ENCODE assay signal across 20 cellular contexts in genomic region chr7:39618868-39619267, GRCh38. TPM values are rescaled to one million over a fixed set of nuclear protein-coding genes. Genes with fewer than 3 reads are reported as not detected.
A peak's percentile ranks its signal among the peaks of the same experiment; 100 is the strongest.
DNase-seq lines count a peak whose midpoint lies in the region; FAIRE-seq and TF ChIP-seq lines count a peak whose summit lies in the region.
"Had no signal": no experiment of that assay in that cellular context is flagged by ENCODE, and none has a peak within 500 bp of the region (broad histone marks: within the 10 kb centered on the region; RNA-seq: fewer than 3 reads in every experiment).

No MANE protein-coding gene starts in this region.

- CTCF ChIA-PET in activated naive CD4-positive, alpha-beta T cell treated with anti-CD3 and anti-CD28 coated beads for 36 hours (lab: Charles Lee) = no interaction called here
- CTCF ChIA-PET in HEK293 (lab: Yijun Ruan, JAX) = no interaction called here

- peak overlapping the region; percentile 8 for H3K27ac Mint-ChIP-seq in activated naive CD4-positive, alpha-beta T cell treated with anti-CD3 and anti-CD28 coated beads, Interleukin-2, amount 50 U/mL, for 24 hours
- no peak overlapping the region for H3K27ac Mint-ChIP-seq in activated naive CD4-positive, alpha-beta T cell treated with anti-CD3 and anti-CD28 coated beads for 36 hours
- H3K27ac Mint-ChIP-seq: B cell; CD4-positive, alpha-beta T cell; CD8-positive, alpha-beta T cell had no signal

- H3K4me3 Mint-ChIP-seq in activated naive CD4-positive, alpha-beta T cell treated with anti-CD3 and anti-CD28 coated beads, Interleukin-2, amount 50 U/mL, for 24 hours = no peak overlapping the region
- H3K4me3 Mint-ChIP-seq in activated naive CD4-positive, alpha-beta T cell treated with anti-CD3 and anti-CD28 coated beads for 36 hours = no peak overlapping the region
- H3K4me3 Mint-ChIP-seq: B cell; CD4-positive, alpha-beta T cell; CD8-positive, alpha-beta T cell had no signal

- no peaks in the 10 kb centered on the region for H3K36me3 ChIP-seq in HEK293 (ENCODE audit: control insufficient read depth in 2 of 2, insufficient read depth in 1 of 2, low read length in 2 of 2)
- H3K36me3 ChIP-seq in keratinocyte (ENCODE audit: control insufficient read depth in 2 of 2, extremely low read depth in 1 of 2, insufficient read depth in 2 of 2, low read length in 2 of 2) = no peaks in the 10 kb centered on the region
- H3K36me3 ChIP-seq: BLaER1 treated with 17β-estradiol and CSF1 and Interleukin-3, amounts not matched to agents 10 nM and 100 nM had no signal

- H3K4me1 Mint-ChIP-seq in activated naive CD4-positive, alpha-beta T cell treated with anti-CD3 and anti-CD28 coated beads, Interleukin-2, amount 50 U/mL, for 24 hours = peaks cover 14% of the 10 kb centered on the region
- H3K4me1 Mint-ChIP-seq in activated naive CD4-positive, alpha-beta T cell treated with anti-CD3 and anti-CD28 coated beads for 36 hours (ENCODE audit: low read depth) = peaks cover 10% of the 10 kb centered on the region

- H3K4me3 ChIP-seq in HEK293 (ENCODE audit: low read depth, low read length) (no peak overlapping the region), keratinocyte (ENCODE audit: control insufficient read depth in 2 of 3, extremely low read depth in 1 of 3, insufficient read depth in 2 of 3, low read depth in 1 of 3, low read length in 3 of 3) (no peak overlapping the region), dorsolateral prefrontal cortex (no peak overlapping the region)
- H3K4me3 ChIP-seq: A549; BLaER1 treated with 17β-estradiol and CSF1 and Interleukin-3, amounts not matched to agents 10 nM and 100 nM had no signal

- H3K79me2 ChIP-seq in keratinocyte (ENCODE audit: control insufficient read depth, insufficient read depth, low read length) = peaks cover 10% of the 10 kb centered on the region

- FAIRE-seq in keratinocyte (lab: Jason Lieb, UNC) = peak; percentile 34
- FAIRE-seq: A549, D721Med, G401.6, GM12891 had no signal

- H3K27me3 ChIP-seq in keratinocyte (ENCODE audit: control insufficient read depth, extremely low read depth, insufficient read depth, low read length) (no peaks in the 10 kb centered on the region), dorsolateral prefrontal cortex (peaks cover 0 to 1% (median 0%) of the 10 kb centered on the region in 45 donors)
- H3K27me3 ChIP-seq: BLaER1 treated with 17β-estradiol and CSF1 and Interleukin-3, amounts not matched to agents 10 nM and 100 nM had no signal

- dilution Hi-C loops in keratinocyte (cut with MboI; ENCODE audit: extremely low pct_ligation_motif_present, low sequenced_read_pairs) = no loop called here

- H4K20me1 ChIP-seq in keratinocyte (ENCODE audit: control insufficient read depth, extremely low read depth, insufficient read depth, low read length) = no peaks in the 10 kb centered on the region

- no peaks in the 10 kb centered on the region for H3K9me1 ChIP-seq in keratinocyte (ENCODE audit: control insufficient read depth, extremely low read depth, insufficient read depth, low read length)

- POLR2A ChIA-PET in HEK293 (lab: Yijun Ruan, JAX) = no interaction called here

- no peaks in the 10 kb centered on the region for H3K4me1 ChIP-seq in HEK293 (ENCODE audit: control insufficient read depth, insufficient read depth, low read length)
- peaks cover 45% of the 10 kb centered on the region for H3K4me1 ChIP-seq in keratinocyte (ENCODE audit: control insufficient read depth, extremely low read depth, insufficient read depth, low read length)

- no peaks in the 10 kb centered on the region for H3K36me3 Mint-ChIP-seq in activated naive CD4-positive, alpha-beta T cell treated with anti-CD3 and anti-CD28 coated beads, Interleukin-2, amount 50 U/mL, for 24 hours
- H3K36me3 Mint-ChIP-seq in activated naive CD4-positive, alpha-beta T cell treated with anti-CD3 and anti-CD28 coated beads for 36 hours (ENCODE audit: low read depth) = no peaks in the 10 kb centered on the region

- intact Hi-C loops in activated naive CD4-positive, alpha-beta T cell treated with anti-CD3 and anti-CD28 coated beads for 36 hours (cut with micrococcal nuclease) = no loop called here
- intact Hi-C loops in dorsolateral prefrontal cortex (cut with DNase I) = no loop called here

- H3K27ac ChIP-seq in HEK293 (ENCODE audit: extremely low read depth, low read depth, low read length) (no peak overlapping the region), keratinocyte (ENCODE audit: control insufficient read depth, insufficient read depth, low read length) (no peak overlapping the region), dorsolateral prefrontal cortex (no peak overlapping the region)
- H3K27ac ChIP-seq: 22Rv1; A549; BLaER1 treated with 17β-estradiol and CSF1 and Interleukin-3, amounts not matched to agents 10 nM and 100 nM; C4-2B had no signal

- H3K9ac ChIP-seq in keratinocyte (ENCODE audit: control insufficient read depth, extremely low read depth, insufficient read depth, low read length) = no peak overlapping the region
- H3K9ac ChIP-seq: BLaER1 treated with 17β-estradiol and CSF1 and Interleukin-3, amounts not matched to agents 10 nM and 100 nM had no signal

- TF ChIP-seq CTCF in HEK293 (tag by site-specific recombination; IDR thresholded peaks at IDR 0.05) (no peak), keratinocyte (optimal IDR thresholded peaks at IDR 0.05 in 1 of 3, IDR thresholded peaks at IDR 0.05 in 1 of 3, conservative IDR thresholded peaks at IDR 0.05 in 1 of 3; ENCODE audit: extremely low read depth in 1 of 3, insufficient read depth in 2 of 3, low read length in 3 of 3) (no peak), dorsolateral prefrontal cortex (IDR thresholded peaks at IDR 0.05 in 54 of 56, conservative IDR thresholded peaks at IDR 0.05 in 2 of 56; ENCODE audit: low read depth in 1 of 56, partially characterized antibody in 56 of 56) (no peak)

- H2AFZ ChIP-seq in keratinocyte (ENCODE audit: control insufficient read depth, low read length) = no peak overlapping the region

- no peaks in the 10 kb centered on the region for H3K27me3 Mint-ChIP-seq in activated naive CD4-positive, alpha-beta T cell treated with anti-CD3 and anti-CD28 coated beads, Interleukin-2, amount 50 U/mL, for 24 hours
- no peaks in the 10 kb centered on the region for H3K27me3 Mint-ChIP-seq in activated naive CD4-positive, alpha-beta T cell treated with anti-CD3 and anti-CD28 coated beads for 36 hours (ENCODE audit: low read depth)

- no peak for DNase-seq in activated naive CD4-positive, alpha-beta T cell treated with anti-CD3 and anti-CD28 coated beads for 36 hours
- DNase-seq in keratinocyte (ENCODE audit: low read depth, low spot score) (no peak), dorsolateral prefrontal cortex (no peak)
- DNase-seq: AML-193; Caco-2; Calu3; CD4-positive, alpha-beta T cell; CD8-positive, alpha-beta T cell; DMS79 treated with DMSO at 0.1 percent for 48 hours; GF-D8 had no signal

- no peaks in the 10 kb centered on the region for H3K9me3 Mint-ChIP-seq in activated naive CD4-positive, alpha-beta T cell treated with anti-CD3 and anti-CD28 coated beads, Interleukin-2, amount 50 U/mL, for 24 hours
- no peaks in the 10 kb centered on the region for H3K9me3 Mint-ChIP-seq in activated naive CD4-positive, alpha-beta T cell treated with anti-CD3 and anti-CD28 coated beads for 36 hours
- H3K9me3 Mint-ChIP-seq: CD4-positive, alpha-beta T cell; CD8-positive, alpha-beta T cell had no signal

- H3K4me2 ChIP-seq in keratinocyte (ENCODE audit: control insufficient read depth, extremely low read depth, insufficient read depth, low read depth, low read length) = no peak overlapping the region
- H3K4me2 ChIP-seq: A549 had no signal

- H3K9me3 ChIP-seq in HEK293 (ENCODE audit: control insufficient read depth, insufficient read depth, low read depth, low read length) = no peaks in the 10 kb centered on the region
- H3K9me3 ChIP-seq in keratinocyte (ENCODE audit: control insufficient read depth, low read depth, low read length) = no peaks in the 10 kb centered on the region
- H3K9me3 ChIP-seq: A549; BLaER1 treated with 17β-estradiol and CSF1 and Interleukin-3, amounts not matched to agents 10 nM and 100 nM; Caco-2 had no signal

TF ChIP-seq in HEK293, 187 proteins besides CTCF, POLR2A, EP300 and RAD21:
- no peak for TF ChIP-seq ZNF248 (tag by site-specific recombination; IDR thresholded peaks at IDR 0.05)
- peak; percentile 63 for TF ChIP-seq ATF2 (tag by site-specific recombination; IDR thresholded peaks at IDR 0.05; ENCODE audit: low read depth)

RNA-seq across cellular contexts. Expression of gene RALA, which starts 4.5 kb away (rescaled TPM):
- total RNA-seq in activated naive CD4-positive, alpha-beta T cell treated with anti-CD3 and anti-CD28 coated beads for 36 hours = 10 to 100 TPM; 30.3 to 35.6 TPM
- polyA plus RNA-seq in keratinocyte = 40.5 to 64.6 TPM (median 44.2 TPM) in 3 replicates
- 143 TPM for polyA plus RNA-seq in keratinocyte (2011; ENCODE audit: low read depth)
- 44.0 and 74.3 TPM in 2 replicates for polyA plus RNA-seq in keratinocyte (2011; cell fraction: cytosol; rRNA removed)
- polyA plus RNA-seq in keratinocyte (2011; cell fraction: nucleus; rRNA removed) = 30.9 and 38.6 TPM in 2 replicates
- polyA plus RNA-seq in keratinocyte (2012; ENCODE audit: low replicate concordance) = 37.1 and 66.7 TPM in 2 replicates
- polyA minus RNA-seq in keratinocyte = 30.9 to 60.7 TPM (median 30.9 TPM) in 3 replicates
- 71.0 TPM for polyA minus RNA-seq in keratinocyte (2011; cell fraction: cytosol; rRNA and poly(A)+ RNA removed)
- polyA minus RNA-seq in keratinocyte (2011; cell fraction: nucleus; rRNA and poly(A)+ RNA removed) = 30.6 and 42.5 TPM in 2 replicates
- total RNA-seq in dorsolateral prefrontal cortex = 10 to 100 TPM; 20.4 to 35.1 (median 28.8) TPM

RNA-seq across cellular contexts. Expression of gene YAE1, which starts 52.7 kb away (rescaled TPM):
- total RNA-seq in activated naive CD4-positive, alpha-beta T cell treated with anti-CD3 and anti-CD28 coated beads for 36 hours = 1 to 10 TPM; 4.6 to 5.5 TPM
- 21.7 to 43.7 TPM (median 23.0 TPM) in 3 replicates for polyA plus RNA-seq in keratinocyte
- polyA plus RNA-seq in keratinocyte (2011; ENCODE audit: low read depth) = 12.4 TPM
- 19.5 and 35.7 TPM in 2 replicates for polyA plus RNA-seq in keratinocyte (2011; cell fraction: cytosol; rRNA removed)
- 19.2 and 24.1 TPM in 2 replicates for polyA plus RNA-seq in keratinocyte (2011; cell fraction: nucleus; rRNA removed)
- polyA plus RNA-seq in keratinocyte (2012; ENCODE audit: low replicate concordance) = 12.8 and 20.3 TPM in 2 replicates
- 2.2 to 15.9 TPM (median 4.4 TPM) in 3 replicates for polyA minus RNA-seq in keratinocyte
- polyA minus RNA-seq in keratinocyte (2011; cell fraction: cytosol; rRNA and poly(A)+ RNA removed) = 15.5 TPM
- 9.0 and 15.5 TPM in 2 replicates for polyA minus RNA-seq in keratinocyte (2011; cell fraction: nucleus; rRNA and poly(A)+ RNA removed)
- total RNA-seq in dorsolateral prefrontal cortex = 10 to 100 TPM; 18.7 to 42.0 (median 30.4) TPM
